In the genomic region with DNA sequence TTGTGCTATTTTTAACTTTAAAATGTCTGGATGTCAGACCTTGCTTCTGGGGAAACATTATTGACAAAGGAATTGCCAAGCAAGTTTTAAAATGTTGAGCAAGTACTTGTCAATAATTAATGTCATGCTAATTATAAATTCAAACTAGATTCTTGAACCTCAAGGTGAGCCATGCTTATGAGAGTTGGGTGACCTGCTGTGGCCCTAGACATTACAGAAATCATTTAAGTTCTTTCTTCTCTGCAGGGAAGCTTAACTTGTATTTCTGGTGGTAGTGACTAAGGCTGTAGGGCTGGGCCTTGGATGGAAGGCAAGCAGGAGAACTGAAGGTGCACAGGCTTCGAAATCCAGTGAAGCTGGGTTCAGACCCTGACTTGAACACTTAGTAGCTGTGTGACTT, we compare ENCODE assay signal across 1 cellular context.
TF ChIP-seq lines count a peak whose summit lies in the region.

No MANE protein-coding gene starts in this region.

TF ChIP-seq in H1, 55 proteins besides CTCF, POLR2A, EP300 and RAD21:
- no peak for TF ChIP-seq BCL11A (IDR thresholded peaks at IDR 0.05; ENCODE audit: low read depth in 2 of 2, low read length in 2 of 2)
- no peak for TF ChIP-seq TEAD4 (IDR thresholded peaks at IDR 0.05; ENCODE audit: low read depth, low read length)
- TF ChIP-seq POLR2AphosphoS5 (IDR thresholded peaks at IDR 0.05; ENCODE audit: low read depth, low read length) = no peak
- no peak for TF ChIP-seq GTF2F1 (IDR thresholded peaks at IDR 0.05; ENCODE audit: borderline replicate concordance, low read depth, low read length)
- no peak for TF ChIP-seq ATF3 (IDR thresholded peaks at IDR 0.05; ENCODE audit: insufficient read depth, low read depth, low read length)
- no peak for TF ChIP-seq RXRA (IDR thresholded peaks at IDR 0.05; ENCODE audit: insufficient read depth, low read depth, low read length)
- TF ChIP-seq RNF2 (IDR thresholded peaks at IDR 0.05; ENCODE audit: borderline replicate concordance, low read depth, low read length, missing control alignments, poor library complexity, severe bottlenecking) = no peak
- no peak for TF ChIP-seq RFX5 (IDR thresholded peaks at IDR 0.05; ENCODE audit: borderline replicate concordance, low read depth, low read length)
- TF ChIP-seq USF2 (IDR thresholded peaks at IDR 0.05; ENCODE audit: low read length) = no peak
- no peak for TF ChIP-seq SIRT6 (IDR thresholded peaks at IDR 0.05; ENCODE audit: low read length)
- no peak for TF ChIP-seq JUN (IDR thresholded peaks at IDR 0.05; ENCODE audit: low read depth, low read length)
- TF ChIP-seq EZH2 (IDR thresholded peaks at IDR 0.05; ENCODE audit: low read depth, low read length, severe bottlenecking) = no peak
- TF ChIP-seq SP2 (IDR thresholded peaks at IDR 0.05; ENCODE audit: low read length) = no peak
- TF ChIP-seq SP1 (IDR thresholded peaks at IDR 0.05; ENCODE audit: low read depth, low read length) = no peak
- no peak for TF ChIP-seq NRF1 (IDR thresholded peaks at IDR 0.05; ENCODE audit: low read depth, low read length)
- no peak for TF ChIP-seq GABPA (IDR thresholded peaks at IDR 0.05; ENCODE audit: borderline replicate concordance, insufficient read depth, low read length)
- no peak for TF ChIP-seq HDAC2 (IDR thresholded peaks at IDR 0.05; ENCODE audit: borderline replicate concordance in 1 of 2, low read depth in 2 of 2, low read length in 2 of 2)
- no peak for TF ChIP-seq TCF12 (IDR thresholded peaks at IDR 0.05; ENCODE audit: low read depth, low read length)
